In the genomic region with DNA sequence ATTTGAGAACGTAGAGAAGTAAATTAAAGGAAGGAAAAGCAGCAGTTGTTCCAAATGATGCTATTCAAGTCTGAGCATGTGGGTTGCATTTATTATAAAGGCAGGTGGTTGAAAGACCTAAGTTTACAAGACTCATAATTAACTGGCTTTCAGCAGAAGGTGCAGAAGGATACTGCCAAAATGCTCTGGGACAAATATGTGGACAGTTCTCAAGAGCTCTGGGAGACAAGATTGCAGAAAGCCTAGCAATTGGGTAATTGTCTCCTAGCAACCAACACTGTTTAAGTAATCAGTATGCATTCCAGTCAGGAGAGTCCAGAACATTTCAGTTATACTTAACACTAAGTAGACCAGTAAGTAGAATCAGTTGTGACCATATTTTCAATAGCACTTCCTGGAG, we compare ENCODE assay signal across 8 cellular contexts.
A peak's percentile ranks its signal among the peaks of the same experiment; 100 is the strongest.
DNase-seq lines count a peak whose midpoint lies in the region; ATAC-seq and TF ChIP-seq lines count a peak whose summit lies in the region.

No MANE protein-coding gene starts in this region.

- TF ChIP-seq CTCF in CD4-positive, alpha-beta T cell (IDR thresholded peaks at IDR 0.05): no peak

- H3K27me3 ChIP-seq in CD4-positive, alpha-beta T cell (ENCODE audit: control insufficient read depth, insufficient read depth, low read length): no peaks in the 10 kb centered on the region

- no peak for ATAC-seq in HG03469 (IDR thresholded peaks at IDR 0.05; ENCODE audit: unreplicated experiment)
- ATAC-seq in CD4-positive, alpha-beta T cell (ENCODE audit: poor library complexity): no peak

- H3K4me3 Mint-ChIP-seq in CD4-positive, alpha-beta T cell: no peak overlapping the region

- intact Hi-C loops in CD4-positive, alpha-beta T cell (cut with DNase I, micrococcal nuclease): no loop called here

- DNase-seq in AG20443 (ENCODE audit: low spot score): peak; percentile 86
- DNase-seq in NCI-H2227 (lab: John Stamatoyannopoulos, UW; ENCODE audit: unreplicated experiment): peak; percentile 37
- peak; percentile 98 for DNase-seq in fibroblast of gingiva (ENCODE audit: low read depth)
- peak; percentile 87 for DNase-seq in non-pigmented ciliary epithelial cell (ENCODE audit: low read depth)
- DNase-seq in NOMO-1 treated with DMSO at 0.1 percent for 48 hours (lab: John Stamatoyannopoulos, UW; ENCODE audit: unreplicated experiment): no peak
- no peak for DNase-seq in activated CD8-positive, alpha-beta memory T cell treated with anti-CD3 and anti-CD28 coated beads for 24 hours
- no peak for DNase-seq in CD4-positive, alpha-beta T cell

- no peak overlapping the region for H3K27ac Mint-ChIP-seq in CD4-positive, alpha-beta T cell

- H3K27ac ChIP-seq in CD4-positive, alpha-beta T cell (ENCODE audit: low read depth, low read length): no peak overlapping the region

- no peaks in the 10 kb centered on the region for H3K27me3 Mint-ChIP-seq in CD4-positive, alpha-beta T cell

- H3K36me3 Mint-ChIP-seq in CD4-positive, alpha-beta T cell (ENCODE audit: low read depth): peaks cover 59% of the 10 kb centered on the region

- H3K9me3 Mint-ChIP-seq in CD4-positive, alpha-beta T cell: no peaks in the 10 kb centered on the region

- H3K4me1 Mint-ChIP-seq in CD4-positive, alpha-beta T cell (ENCODE audit: low read depth): no peaks in the 10 kb centered on the region

- H3K9me3 ChIP-seq in CD4-positive, alpha-beta T cell (ENCODE audit: control insufficient read depth, low read length): no peaks in the 10 kb centered on the region

- CTCF ChIA-PET in CD4-positive, alpha-beta T cell (lab: Charles Lee): no interaction called here

- POLR2A ChIA-PET in CD4-positive, alpha-beta T cell (lab: Charles Lee): no interaction called here

Comparison
In these comparisons a context has a peak if more than half of its experiments do, and no peak if none do; other contexts are left out.
1. DNase-seq: peak in AG20443 (single experiment), NCI-H2227 (single experiment), fibroblast of gingiva (single experiment) and non-pigmented ciliary epithelial cell (single experiment); none in NOMO-1 treated with DMSO at 0.1 percent for 48 hours (single experiment), activated CD8-positive, alpha-beta memory T cell treated with anti-CD3 and anti-CD28 coated beads for 24 hours (single experiment) and CD4-positive, alpha-beta T cell (0 of 10).